8 cellular contexts compared by ENCODE assay signal in genomic region chr1:56671085-56671484, GRCh38.
"Had no signal": no experiment of that assay in that cellular context is flagged by ENCODE, and none has a peak within 500 bp of the region (broad histone marks: within the 10 kb centered on the region; RNA-seq: fewer than 3 reads in every experiment).

No MANE protein-coding gene starts in this region.

- DNase-seq: GM23248, H7, H9, HCEC 1CT, HFFc6 had no signal

- H3K36me3 ChIP-seq: HAP-1 had no signal

- H3K27ac ChIP-seq: GM23248 had no signal

- H3K4me3 ChIP-seq: GM23248, GM23338, HAP-1 had no signal

- H3K9me3 ChIP-seq: HAP-1 had no signal

- ATAC-seq: GM23338, HCT116 had no signal
